17 cellular contexts compared by ENCODE assay signal in genomic region chr6:7723554-7723953, GRCh38. TPM values are rescaled to one million over a fixed set of nuclear protein-coding genes. Genes with fewer than 3 reads are reported as not detected.
A peak's percentile ranks its signal among the peaks of the same experiment; 100 is the strongest.
DNase-seq lines count a peak whose midpoint lies in the region; ATAC-seq, FAIRE-seq and TF ChIP-seq lines count a peak whose summit lies in the region.
"Had no signal": no experiment of that assay in that cellular context is flagged by ENCODE, and none has a peak within 500 bp of the region (broad histone marks: within the 10 kb centered on the region; RNA-seq: fewer than 3 reads in every experiment).

No MANE protein-coding gene starts in this region.

- peak overlapping the region; percentile 31; the same call in 2 of the 3 replicates for H3K4me2 ChIP-seq in A549
- no peak overlapping the region for H3K4me2 ChIP-seq in H1 (ENCODE audit: insufficient read depth in 1 of 2, low read depth in 2 of 2, low read length in 2 of 2)

- no peak overlapping the region for H2BK5ac ChIP-seq in H1 (ENCODE audit: low read depth, low read length)

- H3K27ac ChIP-seq in A549 = peak overlapping the region in 1 of 2 experiments; percentile 27; a peak in 1 of 6 replicates
- no peak overlapping the region for H3K27ac ChIP-seq in H1 (ENCODE audit: low read depth, low read length)
- no peak overlapping the region for H3K27ac ChIP-seq in substantia nigra (ENCODE audit: low read depth, low read length, poor library complexity, severe bottlenecking)
- H3K27ac ChIP-seq: HL-60, SJSA1 had no signal

- H3K14ac ChIP-seq in H1 (ENCODE audit: insufficient read length) = no peak overlapping the region

- FAIRE-seq in A549 (lab: Jason Lieb, UNC) (no peak), H1 (lab: Jason Lieb, UNC) (no peak)
- FAIRE-seq: D721Med had no signal

- no peak overlapping the region for H3K4ac ChIP-seq in H1 (replicated peaks; ENCODE audit: insufficient read length, low read depth, low read length)

- POLR2A ChIA-PET in A549 (lab: Yijun Ruan, JAX) (interaction anchor here (1.1 to 1.2 kb wide), 2 partner anchors 24 to 25 kb away, joined by 4 read pairs; no protein-coding TSS in a partner anchor), H1 (lab: Charles Lee; ENCODE audit: partially characterized antibody) (no interaction called here)

- no peak overlapping the region for H2BK20ac ChIP-seq in H1 (ENCODE audit: low read length)

- no peak overlapping the region for H2BK120ac ChIP-seq in H1 (replicated peaks; ENCODE audit: low read depth, low read length)

- TF ChIP-seq RAD21 in A549 (conservative IDR thresholded peaks at IDR 0.05 in 1 of 2, IDR thresholded peaks at IDR 0.05 in 1 of 2) = no peak
- no peak for TF ChIP-seq RAD21 in H1 (IDR thresholded peaks at IDR 0.05 in 1 of 2, conservative IDR thresholded peaks at IDR 0.05 in 1 of 2; ENCODE audit: low read depth in 2 of 2, low read length in 2 of 2)

- H2BK12ac ChIP-seq in H1 (ENCODE audit: low read depth, low read length) = no peak overlapping the region

- no peak overlapping the region for H2AFZ ChIP-seq in H1 (ENCODE audit: low read length)

- peaks cover 0 to 2% of the 10 kb centered on the region in 2 experiments for H4K20me1 ChIP-seq in H1 (replicated peaks in 1 of 2; ENCODE audit: control insufficient read depth in 1 of 2, insufficient read depth in 2 of 2, low read length in 2 of 2)

- DNase-seq in A549 (ENCODE audit: low read depth in 1 of 2, low spot score in 1 of 2) (no peak), GM12865 (ENCODE audit: low read depth) (peak; percentile 17), NB4 (ENCODE audit: low read depth) (peak; percentile 15), H1 (ENCODE audit: low read depth in 1 of 2, low spot score in 2 of 2) (no peak), occipital lobe (lab: John Stamatoyannopoulos, UW) (no peak), substantia nigra (lab: John Stamatoyannopoulos, UW) (no peak)
- DNase-seq: NCI-H1092, NCI-H187 treated with DMSO at 0.1 percent for 48 hours, NCI-H2107 had no signal

- 86% methylated on average over 6 of the region's 6 CpGs for WGBS in A549 (ENCODE audit: missing lambda C conversion rate)
- whole genome bisulfite sequencing in H1 (ENCODE audit: extremely low coverage in 1 of 2, insufficient coverage in 1 of 2, insufficient read length in 1 of 2, insufficient replicate concordance in 2 of 2, low coverage in 1 of 2, low lambda C conversion rate in 2 of 2, missing lambda C conversion rate in 1 of 2), 2 experiments = 86% methylated on average over 6 of the region's 6 CpGs; no CpG with 5 or more reads in 1 of the 2 experiments

- no peak overlapping the region for H3K4me3 ChIP-seq in A549
- H3K4me3 ChIP-seq in GM12865 (ENCODE audit: low read depth, low read length) = no peak overlapping the region
- H3K4me3 ChIP-seq in NB4 (ENCODE audit: low read depth, low read length) = no peak overlapping the region
- no peak overlapping the region for H3K4me3 ChIP-seq in H1 (ENCODE audit: extremely low read depth in 1 of 4, insufficient read depth in 2 of 4, low read depth in 3 of 4, low read length in 4 of 4)
- H3K4me3 ChIP-seq: MG63, SJSA1 had no signal

- no peak for TF ChIP-seq POLR2A in A549 (IDR thresholded peaks at IDR 0.05; ENCODE audit: low read length)
- no peak for TF ChIP-seq POLR2A in NB4 (IDR thresholded peaks at IDR 0.05; ENCODE audit: extremely low read depth, insufficient read length)
- TF ChIP-seq POLR2A in H1 (IDR thresholded peaks at IDR 0.05; ENCODE audit: control extremely low read depth in 1 of 2, low read depth in 2 of 2, low read length in 2 of 2) = no peak

- peaks cover 9% of the 10 kb centered on the region for H3K23me2 ChIP-seq in H1 (ENCODE audit: low read depth, low read length)

- H3K23ac ChIP-seq in H1 (ENCODE audit: insufficient read length) = no peak overlapping the region

- H3K36me3 ChIP-seq in H1 (ENCODE audit: control insufficient read depth in 2 of 4, insufficient read depth in 4 of 4, low read length in 3 of 4) = peaks cover 0 to 2% (median 0%) of the 10 kb centered on the region in 4 experiments; a peak in 1 of 8 replicates
- H3K36me3 ChIP-seq: BE2C, MG63, SJSA1 had no signal

- no peak overlapping the region for H2BK15ac ChIP-seq in H1 (ENCODE audit: low read length)

- ATAC-seq in A549 = no peak
- ATAC-seq in GM21723 (IDR thresholded peaks at IDR 0.05; ENCODE audit: unreplicated experiment) = no peak

- H3K56ac ChIP-seq in H1 (replicated peaks; ENCODE audit: insufficient read length, low read depth, low read length) = no peak overlapping the region

- H3K4me1 ChIP-seq in A549 (peaks cover 24% of the 10 kb centered on the region), H1 (replicated peaks in 1 of 4; ENCODE audit: control insufficient read depth in 3 of 4, insufficient read depth in 4 of 4, low read length in 3 of 4) (peaks cover 3 to 15% (median 5%) of the 10 kb centered on the region in 4 experiments; a peak in 6 of 7 replicates)

- H3K79me1 ChIP-seq in H1 (ENCODE audit: low read depth, low read length) = no peaks in the 10 kb centered on the region

- no peak overlapping the region for H4K91ac ChIP-seq in H1 (replicated peaks; ENCODE audit: insufficient read length, low read length)

- no peaks in the 10 kb centered on the region for H3K79me2 ChIP-seq in H1 (ENCODE audit: control insufficient read depth in 1 of 2, insufficient read depth in 2 of 2, low read length in 2 of 2)

- no peak overlapping the region for H3K9ac ChIP-seq in H1 (replicated peaks in 1 of 4; ENCODE audit: extremely low read depth in 1 of 4, low read depth in 3 of 4, low read length in 3 of 4)

- CTCF ChIA-PET in A549 (lab: Yijun Ruan, JAX) = interaction anchor here (0.9 to 6.3 kb wide), 18 partner anchors 8 to 340 kb away, joined by 3 to 59 read pairs (median 4); partner anchors contain the start of gene SNRNP48
- CTCF ChIA-PET in H1 (lab: Charles Lee; ENCODE audit: partially characterized antibody) = interaction anchor here (0.9 to 3.5 kb wide), 44 partner anchors 9 to 336 kb away, joined by 3 to 16 read pairs (median 4); no protein-coding TSS in a partner anchor

- H4K8ac ChIP-seq in H1 (ENCODE audit: extremely low read depth, insufficient read depth, low read length) = no peak overlapping the region

- H2AK5ac ChIP-seq in H1 (ENCODE audit: low read depth, low read length) = no peak overlapping the region

- no peak for TF ChIP-seq EP300 in A549 (IDR thresholded peaks at IDR 0.05)
- no peak for TF ChIP-seq EP300 in H1 (IDR thresholded peaks at IDR 0.05; ENCODE audit: borderline replicate concordance in 1 of 2, low read depth in 2 of 2, low read length in 2 of 2)

- TF ChIP-seq CTCF in A549 (IDR thresholded peaks at IDR 0.05) (no peak), GM12865 (IDR thresholded peaks at IDR 0.05; ENCODE audit: insufficient read depth, low read depth, low read length, missing control alignments) (no peak), NB4 (IDR thresholded peaks at IDR 0.05; ENCODE audit: low read depth, low read length) (no peak), H1 (IDR thresholded peaks at IDR 0.05; ENCODE audit: control extremely low read depth in 1 of 3, insufficient read depth in 1 of 3, low read depth in 1 of 3, low read length in 3 of 3) (no peak)

- no peak overlapping the region for H3K18ac ChIP-seq in H1 (ENCODE audit: extremely low read depth, low read length)

- H4K5ac ChIP-seq in H1 (ENCODE audit: insufficient read length, low read depth, low read length) = no peak overlapping the region

- H3K9me3 ChIP-seq in A549 (no peaks in the 10 kb centered on the region), H1 (ENCODE audit: insufficient read depth in 2 of 2, low read depth in 1 of 2, low read length in 1 of 2) (no peaks in the 10 kb centered on the region)
- H3K9me3 ChIP-seq: BE2C, MG63, SJSA1 had no signal

- peaks cover 49 to 56% (median 52%) of the 10 kb centered on the region in 4 experiments for H3K27me3 ChIP-seq in H1 (replicated peaks in 1 of 4; ENCODE audit: control insufficient read depth in 3 of 4, extremely low read depth in 1 of 4, insufficient read depth in 3 of 4, low read length in 3 of 4)

TF ChIP-seq in A549, 52 proteins besides CTCF, POLR2A, EP300 and RAD21:
- TF ChIP-seq MAZ (IDR thresholded peaks at IDR 0.05; ENCODE audit: borderline replicate concordance, low read depth, low read length) (no peak), HEYL (CRISPR knock-in tag; IDR thresholded peaks at IDR 0.05) (no peak)

TF ChIP-seq in H1, 55 proteins besides CTCF, POLR2A, EP300 and RAD21:
- TF ChIP-seq TAF7 (optimal IDR thresholded peaks at IDR 0.05; ENCODE audit: borderline replicate concordance, low read depth, low read length) (peak; percentile 75), SIN3A (conservative IDR thresholded peaks at IDR 0.05 in 1 of 2, IDR thresholded peaks at IDR 0.05 in 1 of 2; ENCODE audit: low read depth in 1 of 2, low read length in 2 of 2) (no peak)
TF ChIP-seq in H1: peak in this region for 1.

RNA-seq across cellular contexts. Expression of gene BMP6, which starts 2.3 kb away (rescaled TPM):
- polyA plus RNA-seq in A549 (2011; rRNA removed) (23.0 and 26.5 TPM in 2 replicates), A549 (2017; fragmentation: RNase III; extraction: RNeasy Plus Mini Kit Qiagen cat#74134 plus additional on column Dnase treatment) (3.0 to 8.4 TPM (median 4.5 TPM) in 3 replicates), H1 (2011; rRNA removed) (2.0 and 2.2 TPM in 2 replicates)
- polyA plus RNA-seq in A549 (2012; cell fraction: cytosol; rRNA removed) = 5.0 and 6.0 TPM in 2 replicates
- 5.7 and 6.1 TPM in 2 replicates for polyA plus RNA-seq in A549 (2012; cell fraction: nucleus; rRNA removed)
- 21.0 and 26.3 TPM in 2 replicates for polyA minus RNA-seq in A549 (2011; rRNA and poly(A)+ RNA removed)
- 1.8 and 2.1 TPM in 2 replicates for total RNA-seq in H1 (2021; fragmentation: NEBNext Ultra II Directional; extraction: Animal tissue kit (Norgen Biotek cat#: 25700))
- 2.5 TPM for polyA plus RNA-seq in H1 (2011; cell fraction: cytosol; rRNA removed)
- 2.3 TPM for polyA plus RNA-seq in H1 (2011; cell fraction: nucleus; rRNA removed)
- polyA plus RNA-seq in H1 (2012, experiment 1 of 2) = 1.5 to 1.8 TPM (median 1.8 TPM) in 4 replicates
- polyA plus RNA-seq in H1 (2012, experiment 2 of 2) = 0.60 TPM
- 1.2 TPM for polyA plus RNA-seq in H1 (2013, experiment 1 of 2)
- polyA plus RNA-seq in H1 (2013, experiment 2 of 2) = 1.3 TPM
- polyA minus RNA-seq in H1 (2011; rRNA and poly(A)+ RNA removed) = 3.3 and 4.3 TPM in 2 replicates
- 3.7 TPM for polyA minus RNA-seq in H1 (2011; cell fraction: cytosol; rRNA and poly(A)+ RNA removed)
- polyA minus RNA-seq in H1 (2011; cell fraction: nucleus; rRNA and poly(A)+ RNA removed) = 3.7 TPM
- total RNA-seq in occipital lobe = 6.9 TPM
- total RNA-seq: HT-29; T-helper 1 cell treated with Interleukin-12 subunit alpha and Interleukin-12 subunit beta and Interleukin-4 antibody, amounts not matched to agents 30 ng/mL and 1 ng/mL, for 36 hours had no signal

Comparison
In these comparisons a context has a peak if more than half of its experiments do, and no peak if none do; other contexts are left out.
1. DNase-seq: peak in GM12865 (single experiment) and NB4 (single experiment); none in A549 (0 of 2), H1 (0 of 2), occipital lobe (single experiment) and substantia nigra (0 of 49).